ENCODE assay signal across 8 cellular contexts in genomic region chrX:47218920-47219815, GRCh38.
A peak's percentile ranks its signal among the peaks of the same experiment; 100 is the strongest.
DNase-seq lines count a peak whose midpoint lies in the region; ATAC-seq and TF ChIP-seq lines count a peak whose summit lies in the region.

No MANE protein-coding gene starts in this region.

- peaks cover 5% of the 10 kb centered on the region; the same call in 1 of the 2 replicates for H4K20me1 ChIP-seq in SU-DHL-6 (ENCODE audit: low read depth, low read length)

- H3K4me3 ChIP-seq in SU-DHL-6 (ENCODE audit: insufficient read depth, low read length, poor library complexity, severe bottlenecking) (peak overlapping the region; percentile 69), astrocyte of the spinal cord (ENCODE audit: low read depth, low read length) (peak overlapping the region; percentile 71)

- in situ Hi-C loops in astrocyte of the spinal cord (cut with HindIII; ENCODE audit: low sequenced_read_pairs) = no loop called here

- ATAC-seq in HG03025 (IDR thresholded peaks at IDR 0.05; ENCODE audit: low FRiP score, unreplicated experiment) = no peak

- TF ChIP-seq CTCF in SU-DHL-6 (IDR thresholded peaks at IDR 0.05; ENCODE audit: insufficient read depth, low read length, poor library complexity, severe bottlenecking) (no peak), astrocyte of the spinal cord (IDR thresholded peaks at IDR 0.05; ENCODE audit: low read depth, low read length) (no peak)

- no peaks in the 10 kb centered on the region for H3K27me3 ChIP-seq in SU-DHL-6 (ENCODE audit: low read length)

- no peak overlapping the region for H2AFZ ChIP-seq in SU-DHL-6 (ENCODE audit: low read depth, low read length, severe bottlenecking)

- no peaks in the 10 kb centered on the region for H3K9me2 ChIP-seq in SU-DHL-6 (replicated peaks; ENCODE audit: insufficient read depth, low read length)

- H3K9ac ChIP-seq in SU-DHL-6 (ENCODE audit: low read length) = peak overlapping the region; percentile 97

- peak overlapping the region; percentile 78 for H3K4me2 ChIP-seq in SU-DHL-6 (ENCODE audit: low read depth, low read length, poor library complexity, severe bottlenecking)

- H3K27ac ChIP-seq in SU-DHL-6 (ENCODE audit: low read depth, low read length) = peak overlapping the region; percentile 87

- H3K9me3 ChIP-seq in SU-DHL-6 (ENCODE audit: insufficient read depth, low read length) = no peaks in the 10 kb centered on the region

- H3K36me3 ChIP-seq in SU-DHL-6 (ENCODE audit: low read length) = no peaks in the 10 kb centered on the region

- DNase-seq in NCI-H524 (lab: John Stamatoyannopoulos, UW) (peak; percentile 14 to 50), NCI-H524 treated with DMSO at 0.1 percent for 48 hours (lab: John Stamatoyannopoulos, UW) (no peak), astrocyte of the spinal cord (ENCODE audit: low read depth, low spot score) (no peak), iPS-NIHi11 (ENCODE audit: low spot score) (peak; percentile 59), cerebellar cortex (ENCODE audit: low spot score) (no peak)
- peak; percentile 26 to 48 for DNase-seq in stimulated activated CD4-positive, alpha-beta T cell treated with anti-CD3 and anti-CD28 coated beads, Interleukin-1b, Interleukin-23, amount 100 ng/mL, for 4 hours (ENCODE audit: low read depth in 2 of 2)

- peaks cover 38% of the 10 kb centered on the region for H3K79me2 ChIP-seq in SU-DHL-6 (ENCODE audit: insufficient read depth, low read length)

- H3F3A ChIP-seq in SU-DHL-6 (ENCODE audit: insufficient read depth) = peaks cover 15% of the 10 kb centered on the region

Comparison
In these comparisons a context has a peak if more than half of its experiments do, and no peak if none do; other contexts are left out.
1. DNase-seq: peak in NCI-H524 (2 of 2), iPS-NIHi11 (single experiment) and stimulated activated CD4-positive, alpha-beta T cell treated with anti-CD3 and anti-CD28 coated beads, Interleukin-1b, Interleukin-23, amount 100 ng/mL, for 4 hours (2 of 2); none in NCI-H524 treated with DMSO at 0.1 percent for 48 hours (single experiment), astrocyte of the spinal cord (single experiment) and cerebellar cortex (single experiment).